ENCODE assay signal across 8 cellular contexts in the genomic region with DNA sequence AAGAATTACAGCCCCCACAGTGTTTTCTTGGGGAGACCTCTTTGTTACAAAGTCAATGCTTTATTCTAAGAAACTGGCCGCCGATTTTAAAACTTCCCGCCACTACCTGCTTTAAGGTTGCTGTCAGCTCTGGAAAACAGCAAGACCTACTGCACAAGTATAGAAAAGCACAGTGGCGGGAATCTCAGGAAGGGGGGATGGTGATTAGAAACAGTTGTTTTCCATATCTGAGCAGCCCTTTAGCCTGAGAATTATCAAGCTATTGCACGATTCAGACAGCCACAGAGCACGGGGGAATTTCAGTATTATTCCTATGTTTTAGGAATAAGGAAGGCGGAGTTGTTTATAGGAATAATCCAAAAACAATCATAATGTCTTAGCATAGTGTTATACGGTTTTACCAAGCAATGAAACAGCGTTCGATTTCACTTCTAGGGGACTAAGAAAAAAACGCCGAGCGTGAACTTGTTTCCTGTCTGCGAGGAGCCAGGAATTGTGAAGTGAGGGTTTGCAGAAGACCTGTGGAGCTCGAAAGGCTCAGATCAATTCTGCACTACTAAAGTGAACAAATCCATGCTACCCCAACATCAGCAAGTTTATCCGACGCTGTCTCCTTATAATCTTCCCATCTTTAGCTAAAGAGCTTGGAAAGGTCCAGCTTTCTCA.
DNase-seq lines count a peak whose midpoint lies in the region; ATAC-seq, FAIRE-seq and TF ChIP-seq lines count a peak whose summit lies in the region.

No MANE protein-coding gene starts in this region.

- CTCF ChIA-PET in A549 (lab: Yijun Ruan, JAX) = interaction anchor here (0.9 to 1.4 kb wide), 4 partner anchors 8 to 257 kb away, joined by 3 read pairs; no protein-coding TSS in a partner anchor

- under 1% methylated on average over 17 of the region's 17 CpGs for WGBS in A549 (ENCODE audit: missing lambda C conversion rate)

- DNase-seq in A549 (ENCODE audit: low read depth in 1 of 2, low spot score in 1 of 2) (no peak), RWPE2 (ENCODE audit: low spot score) (no peak), fibroblast of lung (ENCODE audit: low read depth in 2 of 2) (no peak), NCI-H1105 treated with DMSO at 0.1 percent for 48 hours (lab: John Stamatoyannopoulos, UW) (no peak), GDM1 (lab: John Stamatoyannopoulos, UW) (no peak)

- H3K4me2 ChIP-seq in A549 = peak overlapping the region; percentile 99
- peak overlapping the region; percentile 88 for H3K4me2 ChIP-seq in fibroblast of lung (ENCODE audit: extremely low read depth, insufficient read depth, low read length)
- H3K4me2 ChIP-seq in parathyroid adenoma (ENCODE audit: low read length) = peak overlapping the region; percentile 74

- H3K79me2 ChIP-seq in fibroblast of lung (ENCODE audit: control insufficient read depth, insufficient read depth, low read length) (no peaks in the 10 kb centered on the region), parathyroid adenoma (no peaks in the 10 kb centered on the region)

- H2AFZ ChIP-seq in fibroblast of lung (ENCODE audit: low read length) = peak overlapping the region; percentile 77
- peak overlapping the region; percentile 89 for H2AFZ ChIP-seq in parathyroid adenoma

- H3K9me3 ChIP-seq in A549 = no peaks in the 10 kb centered on the region
- no peaks in the 10 kb centered on the region for H3K9me3 ChIP-seq in RWPE2 (ENCODE audit: severe bottlenecking)
- no peaks in the 10 kb centered on the region for H3K9me3 ChIP-seq in fibroblast of lung (ENCODE audit: control insufficient read depth, insufficient read depth, low read depth, low read length)
- H3K9me3 ChIP-seq in parathyroid adenoma (ENCODE audit: control insufficient read depth, low read length) = no peaks in the 10 kb centered on the region

- no peaks in the 10 kb centered on the region for H4K20me1 ChIP-seq in fibroblast of lung (ENCODE audit: control insufficient read depth, extremely low read depth, insufficient read depth, low read length)

- H3K9ac ChIP-seq in fibroblast of lung (ENCODE audit: insufficient read depth, low read length) (no peak overlapping the region), parathyroid adenoma (no peak overlapping the region)

- TF ChIP-seq EP300 in A549 (IDR thresholded peaks at IDR 0.05) = no peak

- FAIRE-seq in A549 (lab: Jason Lieb, UNC) = no peak

- POLR2A ChIA-PET in A549 (lab: Yijun Ruan, JAX) = no interaction called here

- H3K36me3 ChIP-seq in RWPE2 (ENCODE audit: low read depth) (no peaks in the 10 kb centered on the region), fibroblast of lung (ENCODE audit: control insufficient read depth, insufficient read depth, low read length) (no peaks in the 10 kb centered on the region), parathyroid adenoma (ENCODE audit: control insufficient read depth, insufficient read depth, low read length) (no peaks in the 10 kb centered on the region)

- ATAC-seq in A549 (peak; percentile 31 to 46; a peak in 5 of 6 replicates), GM18519 (IDR thresholded peaks at IDR 0.05; ENCODE audit: low FRiP score, unreplicated experiment) (peak; percentile 16), HG02973 (IDR thresholded peaks at IDR 0.05; ENCODE audit: unreplicated experiment) (peak; percentile 24), RWPE2 (ENCODE audit: low read depth) (peak; percentile 25; the same call in 2 of the 3 replicates)

- no peak for TF ChIP-seq POLR2A in A549 (IDR thresholded peaks at IDR 0.05; ENCODE audit: low read length)

- H3K27me3 ChIP-seq in RWPE2 (ENCODE audit: insufficient read depth, poor library complexity, severe bottlenecking) (peaks cover 3% of the 10 kb centered on the region), fibroblast of lung (ENCODE audit: control insufficient read depth, insufficient read depth, low read length) (no peaks in the 10 kb centered on the region), parathyroid adenoma (ENCODE audit: control insufficient read depth, insufficient read depth, low read length) (no peaks in the 10 kb centered on the region)

- H3K4me3 ChIP-seq in A549 (peak overlapping the region; percentile 57), RWPE2 (ENCODE audit: severe bottlenecking) (peak overlapping the region; percentile 36), fibroblast of lung (replicated peaks in 1 of 4; ENCODE audit: control extremely low read depth in 1 of 4, insufficient read depth in 1 of 4, low read depth in 3 of 4, low read length in 4 of 4) (peak overlapping the region; percentile 41 to 92 (median 58)), parathyroid adenoma (ENCODE audit: low read depth, low read length) (peak overlapping the region; percentile 68)

- H3K4me1 ChIP-seq in A549 (0 out of 3 replicates have a peak, but pooled peaks cover 3% of the 10 kb centered on the region), RWPE2 (ENCODE audit: insufficient read depth, poor library complexity, severe bottlenecking) (no peaks in the 10 kb centered on the region), fibroblast of lung (ENCODE audit: control insufficient read depth, extremely low read depth, insufficient read depth, low read length) (no peaks in the 10 kb centered on the region), parathyroid adenoma (no peaks in the 10 kb centered on the region)

- TF ChIP-seq RAD21 in A549 (conservative IDR thresholded peaks at IDR 0.05 in 1 of 2, IDR thresholded peaks at IDR 0.05 in 1 of 2) = no peak

- TF ChIP-seq CTCF in A549 (IDR thresholded peaks at IDR 0.05) (no peak), RWPE2 (IDR thresholded peaks at IDR 0.05; ENCODE audit: poor library complexity, severe bottlenecking) (no peak), fibroblast of lung (conservative IDR thresholded peaks at IDR 0.05 in 1 of 2, IDR thresholded peaks at IDR 0.05 in 1 of 2; ENCODE audit: low read depth in 1 of 2, low read length in 2 of 2) (no peak), parathyroid adenoma (IDR thresholded peaks at IDR 0.05) (no peak)

- H3K27ac ChIP-seq in A549 = no peak overlapping the region
- no peak overlapping the region for H3K27ac ChIP-seq in RWPE2 (ENCODE audit: poor library complexity, severe bottlenecking)
- H3K27ac ChIP-seq in fibroblast of lung (ENCODE audit: insufficient read depth, low read length) = no peak overlapping the region
- no peak overlapping the region for H3K27ac ChIP-seq in parathyroid adenoma

TF ChIP-seq in A549, 52 proteins besides CTCF, POLR2A, EP300 and RAD21:
- TF ChIP-seq ESRRA (IDR thresholded peaks at IDR 0.05; ENCODE audit: borderline replicate concordance, low read length) (no peak), EHMT2 (IDR thresholded peaks at IDR 0.05; ENCODE audit: low read depth) (no peak), MYC (IDR thresholded peaks at IDR 0.05; ENCODE audit: borderline replicate concordance, low read length) (no peak), RFX5 (IDR thresholded peaks at IDR 0.05) (no peak), HEYL (CRISPR knock-in tag; IDR thresholded peaks at IDR 0.05) (no peak), FOSL2 (IDR thresholded peaks at IDR 0.05) (no peak), FOSL2 (CRISPR knock-in tag; IDR thresholded peaks at IDR 0.05) (no peak), ZC3H11A (IDR thresholded peaks at IDR 0.05) (no peak), JUN (IDR thresholded peaks at IDR 0.05) (no peak), BHLHE40 (IDR thresholded peaks at IDR 0.05; ENCODE audit: low read depth, low read length) (no peak), MAZ (IDR thresholded peaks at IDR 0.05; ENCODE audit: borderline replicate concordance, low read depth, low read length) (no peak), EHF (CRISPR knock-in tag; IDR thresholded peaks at IDR 0.05) (no peak), RCOR1 (IDR thresholded peaks at IDR 0.05; ENCODE audit: low read depth, low read length) (no peak), NPAS2 (CRISPR knock-in tag; IDR thresholded peaks at IDR 0.05; ENCODE audit: borderline replicate concordance) (no peak), TFCP2L1 (CRISPR knock-in tag; IDR thresholded peaks at IDR 0.05) (no peak)
- TF ChIP-seq, protein P1, sequence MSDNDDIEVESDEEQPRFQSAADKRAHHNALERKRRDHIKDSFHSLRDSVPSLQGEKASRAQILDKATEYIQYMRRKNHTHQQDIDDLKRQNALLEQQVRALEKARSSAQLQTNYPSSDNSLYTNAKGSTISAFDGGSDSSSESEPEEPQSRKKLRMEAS (IDR thresholded peaks at IDR 0.05) = no peak
- TF ChIP-seq, protein P2, sequence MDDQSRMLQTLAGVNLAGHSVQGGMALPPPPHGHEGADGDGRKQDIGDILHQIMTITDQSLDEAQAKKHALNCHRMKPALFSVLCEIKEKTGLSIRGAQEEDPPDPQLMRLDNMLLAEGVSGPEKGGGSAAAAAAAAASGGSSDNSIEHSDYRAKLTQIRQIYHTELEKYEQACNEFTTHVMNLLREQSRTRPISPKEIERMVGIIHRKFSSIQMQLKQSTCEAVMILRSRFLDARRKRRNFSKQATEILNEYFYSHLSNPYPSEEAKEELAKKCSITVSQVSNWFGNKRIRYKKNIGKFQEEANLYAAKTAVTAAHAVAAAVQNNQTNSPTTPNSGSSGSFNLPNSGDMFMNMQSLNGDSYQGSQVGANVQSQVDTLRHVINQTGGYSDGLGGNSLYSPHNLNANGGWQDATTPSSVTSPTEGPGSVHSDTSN (IDR thresholded peaks at IDR 0.05) = no peak
- TF ChIP-seq, protein P3, sequence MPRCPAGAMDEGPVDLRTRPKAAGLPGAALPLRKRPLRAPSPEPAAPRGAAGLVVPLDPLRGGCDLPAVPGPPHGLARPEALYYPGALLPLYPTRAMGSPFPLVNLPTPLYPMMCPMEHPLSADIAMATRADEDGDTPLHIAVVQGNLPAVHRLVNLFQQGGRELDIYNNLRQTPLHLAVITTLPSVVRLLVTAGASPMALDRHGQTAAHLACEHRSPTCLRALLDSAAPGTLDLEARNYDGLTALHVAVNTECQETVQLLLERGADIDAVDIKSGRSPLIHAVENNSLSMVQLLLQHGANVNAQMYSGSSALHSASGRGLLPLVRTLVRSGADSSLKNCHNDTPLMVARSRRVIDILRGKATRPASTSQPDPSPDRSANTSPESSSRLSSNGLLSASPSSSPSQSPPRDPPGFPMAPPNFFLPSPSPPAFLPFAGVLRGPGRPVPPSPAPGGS (IDR thresholded peaks at IDR 0.05) = no peak
- TF ChIP-seq, protein P4, sequence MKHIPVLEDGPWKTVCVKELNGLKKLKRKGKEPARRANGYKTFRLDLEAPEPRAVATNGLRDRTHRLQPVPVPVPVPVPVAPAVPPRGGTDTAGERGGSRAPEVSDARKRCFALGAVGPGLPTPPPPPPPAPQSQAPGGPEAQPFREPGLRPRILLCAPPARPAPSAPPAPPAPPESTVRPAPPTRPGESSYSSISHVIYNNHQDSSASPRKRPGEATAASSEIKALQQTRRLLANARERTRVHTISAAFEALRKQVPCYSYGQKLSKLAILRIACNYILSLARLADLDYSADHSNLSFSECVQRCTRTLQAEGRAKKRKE (CRISPR knock-in tag; IDR thresholded peaks at IDR 0.05; ENCODE audit: low read depth) = no peak
